ENCODE assay signal across 2 cellular contexts in the genomic region with DNA sequence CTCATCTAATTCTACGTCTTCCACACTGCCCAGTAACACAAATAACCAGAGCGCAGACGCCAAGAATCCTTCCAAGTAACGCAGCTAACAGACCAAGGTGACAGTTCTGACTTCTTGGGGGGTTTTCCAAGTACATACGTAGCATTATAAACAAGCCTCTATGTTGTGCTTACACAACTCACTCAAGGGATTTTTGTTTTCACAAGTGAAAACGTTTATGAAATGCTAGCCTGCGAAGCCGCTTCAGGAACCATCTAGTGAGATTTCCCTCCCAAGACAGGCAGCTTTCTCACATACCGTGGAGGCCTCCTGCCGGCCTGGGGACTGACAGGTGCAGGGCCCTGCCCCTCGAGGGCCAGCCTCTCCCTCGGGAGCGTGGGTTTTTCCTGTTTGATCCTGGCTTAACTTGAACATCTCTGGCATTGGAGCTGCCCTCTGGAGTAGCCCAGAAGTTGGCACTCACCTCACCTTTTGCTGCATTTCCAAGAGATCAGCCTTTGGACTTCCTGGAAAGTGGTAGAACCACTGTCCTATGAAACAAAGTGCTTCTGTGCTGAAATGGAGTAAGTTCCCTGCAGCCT.
TF ChIP-seq lines count a peak whose summit lies in the region.

No MANE protein-coding gene starts in this region.

TF ChIP-seq in HepG2, 621 proteins besides CTCF, POLR2A, EP300 and RAD21 (continued from another document):
- TF ChIP-seq, protein P1, sequence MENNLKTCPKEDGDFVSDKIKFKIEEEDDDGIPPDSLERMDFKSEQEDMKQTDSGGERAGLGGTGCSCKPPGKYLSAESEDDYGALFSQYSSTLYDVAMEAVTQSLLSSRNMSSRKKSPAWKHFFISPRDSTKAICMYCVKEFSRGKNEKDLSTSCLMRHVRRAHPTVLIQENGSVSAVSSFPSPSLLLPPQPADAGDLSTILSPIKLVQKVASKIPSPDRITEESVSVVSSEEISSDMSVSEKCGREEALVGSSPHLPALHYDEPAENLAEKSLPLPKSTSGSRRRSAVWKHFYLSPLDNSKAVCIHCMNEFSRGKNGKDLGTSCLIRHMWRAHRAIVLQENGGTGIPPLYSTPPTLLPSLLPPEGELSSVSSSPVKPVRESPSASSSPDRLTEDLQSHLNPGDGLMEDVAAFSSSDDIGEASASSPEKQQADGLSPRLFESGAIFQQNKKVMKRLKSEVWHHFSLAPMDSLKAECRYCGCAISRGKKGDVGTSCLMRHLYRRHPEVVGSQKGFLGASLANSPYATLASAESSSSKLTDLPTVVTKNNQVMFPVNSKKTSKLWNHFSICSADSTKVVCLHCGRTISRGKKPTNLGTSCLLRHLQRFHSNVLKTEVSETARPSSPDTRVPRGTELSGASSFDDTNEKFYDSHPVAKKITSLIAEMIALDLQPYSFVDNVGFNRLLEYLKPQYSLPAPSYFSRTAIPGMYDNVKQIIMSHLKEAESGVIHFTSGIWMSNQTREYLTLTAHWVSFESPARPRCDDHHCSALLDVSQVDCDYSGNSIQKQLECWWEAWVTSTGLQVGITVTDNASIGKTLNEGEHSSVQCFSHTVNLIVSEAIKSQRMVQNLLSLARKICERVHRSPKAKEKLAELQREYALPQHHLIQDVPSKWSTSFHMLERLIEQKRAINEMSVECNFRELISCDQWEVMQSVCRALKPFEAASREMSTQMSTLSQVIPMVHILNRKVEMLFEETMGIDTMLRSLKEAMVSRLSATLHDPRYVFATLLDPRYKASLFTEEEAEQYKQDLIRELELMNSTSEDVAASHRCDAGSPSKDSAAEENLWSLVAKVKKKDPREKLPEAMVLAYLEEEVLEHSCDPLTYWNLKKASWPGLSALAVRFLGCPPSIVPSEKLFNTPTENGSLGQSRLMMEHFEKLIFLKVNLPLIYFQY (CRISPR knock-in tag; IDR thresholded peaks at IDR 0.05; ENCODE audit: borderline replicate concordance) = no peak
- no peak for TF ChIP-seq SALL1 (CRISPR knock-in tag; IDR thresholded peaks at IDR 0.05)
- no peak for TF ChIP-seq ZNF292 (CRISPR knock-in tag; IDR thresholded peaks at IDR 0.05; ENCODE audit: borderline replicate concordance, low read depth)
- TF ChIP-seq XRCC5 (optimal IDR thresholded peaks at IDR 0.05; ENCODE audit: low read length) = no peak
- TF ChIP-seq, protein P2, sequence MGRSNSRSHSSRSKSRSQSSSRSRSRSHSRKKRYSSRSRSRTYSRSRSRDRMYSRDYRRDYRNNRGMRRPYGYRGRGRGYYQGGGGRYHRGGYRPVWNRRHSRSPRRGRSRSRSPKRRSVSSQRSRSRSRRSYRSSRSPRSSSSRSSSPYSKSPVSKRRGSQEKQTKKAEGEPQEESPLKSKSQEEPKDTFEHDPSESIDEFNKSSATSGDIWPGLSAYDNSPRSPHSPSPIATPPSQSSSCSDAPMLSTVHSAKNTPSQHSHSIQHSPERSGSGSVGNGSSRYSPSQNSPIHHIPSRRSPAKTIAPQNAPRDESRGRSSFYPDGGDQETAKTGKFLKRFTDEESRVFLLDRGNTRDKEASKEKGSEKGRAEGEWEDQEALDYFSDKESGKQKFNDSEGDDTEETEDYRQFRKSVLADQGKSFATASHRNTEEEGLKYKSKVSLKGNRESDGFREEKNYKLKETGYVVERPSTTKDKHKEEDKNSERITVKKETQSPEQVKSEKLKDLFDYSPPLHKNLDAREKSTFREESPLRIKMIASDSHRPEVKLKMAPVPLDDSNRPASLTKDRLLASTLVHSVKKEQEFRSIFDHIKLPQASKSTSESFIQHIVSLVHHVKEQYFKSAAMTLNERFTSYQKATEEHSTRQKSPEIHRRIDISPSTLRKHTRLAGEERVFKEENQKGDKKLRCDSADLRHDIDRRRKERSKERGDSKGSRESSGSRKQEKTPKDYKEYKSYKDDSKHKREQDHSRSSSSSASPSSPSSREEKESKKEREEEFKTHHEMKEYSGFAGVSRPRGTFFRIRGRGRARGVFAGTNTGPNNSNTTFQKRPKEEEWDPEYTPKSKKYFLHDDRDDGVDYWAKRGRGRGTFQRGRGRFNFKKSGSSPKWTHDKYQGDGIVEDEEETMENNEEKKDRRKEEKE (IDR thresholded peaks at IDR 0.05) = no peak

TF ChIP-seq in SK-N-SH, 30 proteins besides CTCF, POLR2A, EP300 and RAD21 (continued from another document):
- no peak for TF ChIP-seq RCOR1 (IDR thresholded peaks at IDR 0.05; ENCODE audit: low read length)
- no peak for TF ChIP-seq GATA2 (CRISPR knock-in tag; IDR thresholded peaks at IDR 0.05)
- TF ChIP-seq YY1 (IDR thresholded peaks at IDR 0.05; ENCODE audit: low read depth) = no peak
- TF ChIP-seq, protein P3, sequence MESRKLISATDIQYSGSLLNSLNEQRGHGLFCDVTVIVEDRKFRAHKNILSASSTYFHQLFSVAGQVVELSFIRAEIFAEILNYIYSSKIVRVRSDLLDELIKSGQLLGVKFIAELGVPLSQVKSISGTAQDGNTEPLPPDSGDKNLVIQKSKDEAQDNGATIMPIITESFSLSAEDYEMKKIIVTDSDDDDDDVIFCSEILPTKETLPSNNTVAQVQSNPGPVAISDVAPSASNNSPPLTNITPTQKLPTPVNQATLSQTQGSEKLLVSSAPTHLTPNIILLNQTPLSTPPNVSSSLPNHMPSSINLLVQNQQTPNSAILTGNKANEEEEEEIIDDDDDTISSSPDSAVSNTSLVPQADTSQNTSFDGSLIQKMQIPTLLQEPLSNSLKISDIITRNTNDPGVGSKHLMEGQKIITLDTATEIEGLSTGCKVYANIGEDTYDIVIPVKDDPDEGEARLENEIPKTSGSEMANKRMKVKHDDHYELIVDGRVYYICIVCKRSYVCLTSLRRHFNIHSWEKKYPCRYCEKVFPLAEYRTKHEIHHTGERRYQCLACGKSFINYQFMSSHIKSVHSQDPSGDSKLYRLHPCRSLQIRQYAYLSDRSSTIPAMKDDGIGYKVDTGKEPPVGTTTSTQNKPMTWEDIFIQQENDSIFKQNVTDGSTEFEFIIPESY (IDR thresholded peaks at IDR 0.05; ENCODE audit: borderline replicate concordance, low read depth) = no peak
TF ChIP-seq in SK-N-SH: peak in this region for 0.
